Comparison of ENCODE assay signal across 8 cellular contexts in the genomic region with DNA sequence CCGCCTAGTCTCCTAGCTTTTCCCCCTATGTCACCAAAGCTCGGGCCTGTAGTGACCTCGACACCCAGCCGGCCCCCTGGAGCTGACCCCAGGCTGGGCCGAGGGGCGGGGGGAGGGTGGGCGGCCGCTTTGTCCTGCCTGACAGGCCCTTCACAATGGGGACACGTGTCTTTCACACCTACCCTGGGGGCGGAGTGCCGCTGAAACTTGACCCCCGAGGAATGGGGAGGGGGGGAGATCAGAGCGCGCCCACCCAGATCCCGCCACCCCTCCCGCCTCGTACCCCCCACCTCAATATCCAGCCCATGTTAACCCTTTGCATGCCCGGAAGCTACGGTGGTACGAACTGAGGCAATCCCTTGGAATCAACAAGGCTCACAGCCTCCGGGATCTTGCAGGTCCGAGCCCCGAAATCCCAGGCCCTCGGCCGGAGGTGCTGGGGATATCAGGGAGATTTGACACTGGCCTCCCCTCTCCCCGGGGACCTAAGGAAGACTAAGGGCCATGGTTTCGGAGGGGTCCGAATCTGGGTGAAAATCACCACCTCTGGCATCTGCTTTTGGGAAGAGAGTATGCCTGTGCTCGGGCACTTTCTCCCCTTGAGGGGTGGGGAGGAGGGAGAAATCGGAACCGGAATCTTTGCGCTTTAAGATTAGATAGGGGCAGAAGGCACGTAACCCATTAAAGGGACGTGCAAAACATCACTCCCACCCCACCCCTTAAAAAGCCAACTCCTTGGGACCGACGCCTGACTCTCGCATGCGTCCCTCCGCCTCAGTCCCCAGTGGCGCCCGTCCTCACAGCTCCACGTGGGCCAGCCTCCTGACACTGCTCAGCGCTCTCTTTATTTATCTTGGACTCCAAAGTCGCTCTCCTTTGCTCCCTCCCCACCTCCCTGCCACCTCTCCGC. TPM values are rescaled to one million over a fixed set of nuclear protein-coding genes. Genes with fewer than 3 reads are reported as not detected.
DNase-seq lines count a peak whose midpoint lies in the region; ATAC-seq, FAIRE-seq and TF ChIP-seq lines count a peak whose summit lies in the region.

No MANE protein-coding gene starts in this region.

- in situ Hi-C loops in HAP-1 (cut with MboI; ENCODE audit: low sequenced_read_pairs) (loop anchor here (10.0 to 25.0 kb wide), 2 partner anchors 119 to 341 kb away; no protein-coding TSS in a partner anchor), HepG2 (cut with HindIII; ENCODE audit: extremely low pct_ligation_motif_present, low pct_unique_long_range_greater_than_20kb) (loop anchor here (5.0 kb wide), 1 partner anchor 186 kb away; no protein-coding TSS in a partner anchor)

- H3K4me1 ChIP-seq in A673 (ENCODE audit: insufficient read depth, low read length, poor library complexity, severe bottlenecking) = peaks cover 27% of the 10 kb centered on the region
- H3K4me1 ChIP-seq in HAP-1 = peaks cover 27% of the 10 kb centered on the region
- H3K4me1 ChIP-seq in HepG2 (ENCODE audit: insufficient read depth, low read length) = peaks cover 14% of the 10 kb centered on the region; the same call in 1 of the 2 replicates
- peaks cover 0 to 4% of the 10 kb centered on the region in 2 donors for H3K4me1 ChIP-seq in aorta (ENCODE audit: control insufficient read depth in 1 of 2, insufficient read depth in 2 of 2, low read length in 2 of 2)

- H3K9ac ChIP-seq in HepG2 (ENCODE audit: insufficient read depth, low read depth, low read length) = no peak overlapping the region

- no peak for FAIRE-seq in HepG2 (lab: Jason Lieb, UNC)

- H3K79me2 ChIP-seq in HepG2 (ENCODE audit: insufficient read depth, low read length) = no peaks in the 10 kb centered on the region

- TF ChIP-seq CTCF in A673 (conservative IDR thresholded peaks at IDR 0.05; ENCODE audit: low read depth, low read length) = no peak
- no peak for TF ChIP-seq CTCF in HepG2 (CRISPR knock-in tag; IDR thresholded peaks at IDR 0.05)

- H3K36me3 ChIP-seq in A673 (ENCODE audit: insufficient read depth, low read length, poor library complexity, severe bottlenecking) = no peaks in the 10 kb centered on the region
- no peaks in the 10 kb centered on the region for H3K36me3 ChIP-seq in HAP-1 (replicated peaks)
- H3K36me3 ChIP-seq in HepG2 (replicated peaks in 1 of 2; ENCODE audit: control insufficient read depth in 1 of 2, insufficient read depth in 2 of 2, low read length in 2 of 2) = no peaks in the 10 kb centered on the region
- H3K36me3 ChIP-seq in aorta (ENCODE audit: control insufficient read depth in 1 of 2, insufficient read depth in 2 of 2, low read length in 1 of 2) = no peaks in the 10 kb centered on the region

- H3K4me3 ChIP-seq in A673 (ENCODE audit: low read depth, low read length, poor library complexity, severe bottlenecking) (peak overlapping the region; percentile 30), HAP-1 (peak overlapping the region; percentile 63), HepG2 (replicated peaks in 1 of 3; ENCODE audit: insufficient read depth in 1 of 3, low read depth in 2 of 3, low read length in 3 of 3) (no peak overlapping the region), aorta (ENCODE audit: low read length in 2 of 2) (no peak overlapping the region)

- H3K27ac ChIP-seq in A673 (ENCODE audit: low read depth, low read length, poor library complexity, severe bottlenecking) (no peak overlapping the region), HepG2 (ENCODE audit: extremely low read length, insufficient read depth, low read length) (no peak overlapping the region), aorta (ENCODE audit: low read depth in 1 of 2, low read length in 2 of 2) (no peak overlapping the region)

- TF ChIP-seq RAD21 in HepG2 (CRISPR knock-in tag; IDR thresholded peaks at IDR 0.05) = no peak

- 15% methylated on average over 31 of the region's 45 CpGs for WGBS in HepG2 (ENCODE audit: low lambda C conversion rate)
- 1 to 2% methylated on average over 45 of the region's 45 CpGs for WGBS in aorta, 2 donors

- intact Hi-C loops in A673 (cut with micrococcal nuclease; ENCODE audit: unreplicated experiment) (no loop called here), HepG2 (cut with micrococcal nuclease; ENCODE audit: unreplicated experiment) (no loop called here), aorta (cut with DNase I) (no loop called here)

- TF ChIP-seq EP300 in HepG2 (IDR thresholded peaks at IDR 0.05; ENCODE audit: low read depth in 2 of 2, low read length in 2 of 2) (no peak), HepG2 (CRISPR knock-in tag; IDR thresholded peaks at IDR 0.05; ENCODE audit: borderline replicate concordance) (no peak)

- POLR2A ChIA-PET in A673 (lab: Charles Lee; ENCODE audit: low non-redundant PET) (no interaction called here), HepG2 (lab: Yijun Ruan, JAX) (no interaction called here)

- H2AFZ ChIP-seq in HepG2 (ENCODE audit: low read length) = no peak overlapping the region

- CTCF ChIA-PET in A673 (lab: Charles Lee) = no interaction called here
- CTCF ChIA-PET in HepG2 (lab: Yijun Ruan, JAX; ENCODE audit: low intra/inter-chr PET ratio, low total read pairs) = no interaction called here

- no peak for TF ChIP-seq POLR2A in HepG2 (IDR thresholded peaks at IDR 0.05; ENCODE audit: insufficient read depth in 1 of 2, low read depth in 2 of 2, low read length in 2 of 2)

- ATAC-seq in HepG2 (no peak), aorta (ENCODE audit: low FRiP score) (no peak)

- H4K20me1 ChIP-seq in HepG2 (ENCODE audit: insufficient read depth, low read length) = no peaks in the 10 kb centered on the region

- peaks cover 50% of the 10 kb centered on the region for H3K27me3 ChIP-seq in A673 (replicated peaks; ENCODE audit: insufficient read depth, low read depth, low read length, poor library complexity)
- no peaks in the 10 kb centered on the region for H3K27me3 ChIP-seq in HAP-1 (ENCODE audit: low read depth)
- peaks cover 26 to 75% of the 10 kb centered on the region in 2 experiments for H3K27me3 ChIP-seq in HepG2 (ENCODE audit: control insufficient read depth in 1 of 2, insufficient read depth in 2 of 2, low read length in 2 of 2)
- no peaks in the 10 kb centered on the region for H3K27me3 ChIP-seq in aorta (ENCODE audit: control insufficient read depth in 1 of 2, insufficient read depth in 2 of 2, low read length in 1 of 2)

- H3K9me3 ChIP-seq in A673 (ENCODE audit: low read depth, low read length, poor library complexity, severe bottlenecking) = no peaks in the 10 kb centered on the region
- no peaks in the 10 kb centered on the region for H3K9me3 ChIP-seq in HAP-1
- H3K9me3 ChIP-seq in HepG2 (ENCODE audit: low read length) = no peaks in the 10 kb centered on the region
- H3K9me3 ChIP-seq in aorta (ENCODE audit: control insufficient read depth, low read length) = no peaks in the 10 kb centered on the region

- BruUV-seq in A673 (replicated peaks; lab: Mats Ljungman, UMichigan) (no TSS peak), HepG2 (replicated peaks; lab: Mats Ljungman, UMichigan) (no TSS peak)

- DNase-seq in A673 (ENCODE audit: low spot score) (peak; percentile 35), HAP-1 (ENCODE audit: low spot score in 2 of 2) (peak; percentile 73 to 88), HepG2 (ENCODE audit: low spot score) (no peak), aorta (no peak), OCI-M2 (lab: John Stamatoyannopoulos, UW; ENCODE audit: unreplicated experiment) (no peak), dedifferentiated amniotic fluid mesenchymal stem cell (ENCODE audit: extremely low spot score) (no peak), SIG-M5 (lab: John Stamatoyannopoulos, UW) (no peak)
- peak; percentile 49 to 54 for DNase-seq in activated T-cell treated with anti-CD3 and anti-CD28 coated beads, Interleukin-2, amount 50 U/mL, for 48 hours

- no peak overlapping the region for H3K4me2 ChIP-seq in HepG2 (ENCODE audit: low read depth, low read length)

TF ChIP-seq in HepG2, 621 proteins besides CTCF, POLR2A, EP300 and RAD21 (continues in another document):
- peak; percentile 77 for TF ChIP-seq EZH2 (conservative IDR thresholded peaks at IDR 0.05; ENCODE audit: low read depth, low read length)
- TF ChIP-seq, protein P1, sequence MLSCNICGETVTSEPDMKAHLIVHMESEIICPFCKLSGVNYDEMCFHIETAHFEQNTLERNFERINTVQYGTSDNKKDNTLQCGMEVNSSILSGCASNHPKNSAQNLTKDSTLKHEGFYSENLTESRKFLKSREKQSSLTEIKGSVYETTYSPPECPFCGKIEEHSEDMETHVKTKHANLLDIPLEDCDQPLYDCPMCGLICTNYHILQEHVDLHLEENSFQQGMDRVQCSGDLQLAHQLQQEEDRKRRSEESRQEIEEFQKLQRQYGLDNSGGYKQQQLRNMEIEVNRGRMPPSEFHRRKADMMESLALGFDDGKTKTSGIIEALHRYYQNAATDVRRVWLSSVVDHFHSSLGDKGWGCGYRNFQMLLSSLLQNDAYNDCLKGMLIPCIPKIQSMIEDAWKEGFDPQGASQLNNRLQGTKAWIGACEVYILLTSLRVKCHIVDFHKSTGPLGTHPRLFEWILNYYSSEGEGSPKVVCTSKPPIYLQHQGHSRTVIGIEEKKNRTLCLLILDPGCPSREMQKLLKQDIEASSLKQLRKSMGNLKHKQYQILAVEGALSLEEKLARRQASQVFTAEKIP (CRISPR knock-in tag; IDR thresholded peaks at IDR 0.05; ENCODE audit: borderline replicate concordance) = no peak

RNA-seq across cellular contexts. Expression of a gene that starts 2.6 kb away (rescaled TPM):
- total RNA-seq in A673 (2021) = 0.15 TPM in 1 of 2 replicates, not detected in the other
- not detected in 2 replicates for total RNA-seq in HepG2 (2016; rRNA removed; fragmentation: Illumina TruSeq; extraction: Trizol)
- total RNA-seq in HepG2 (2016; cell fraction: cytosol; rRNA removed; fragmentation: Illumina TruSeq; extraction: Trizol; ENCODE audit: low read depth) = not detected in 2 replicates
- not detected in 2 replicates for total RNA-seq in HepG2 (2016; cell fraction: insoluble cytoplasmic fraction; rRNA removed; fragmentation: Illumina TruSeq; extraction: Trizol)
- not detected in 2 replicates for total RNA-seq in HepG2 (2016; cell fraction: membrane; rRNA removed; fragmentation: Illumina TruSeq; extraction: Trizol)
- not detected in 2 replicates for total RNA-seq in HepG2 (2016; cell fraction: nucleus; rRNA removed; fragmentation: Illumina TruSeq; extraction: Trizol)
- not detected in 2 replicates for polyA plus RNA-seq in HepG2 (2011; rRNA removed)
- polyA plus RNA-seq in HepG2 (2011; cell fraction: cytosol; rRNA removed) = not detected in 2 replicates
- polyA plus RNA-seq in HepG2 (2011; cell fraction: nucleus; rRNA removed) = not detected in 2 replicates
- polyA plus RNA-seq in HepG2 (2012) = not detected in 2 replicates
- not detected in 2 replicates for polyA plus RNA-seq in HepG2 (2016; cell fraction: cytosol; fragmentation: Illumina TruSeq; extraction: Trizol; ENCODE audit: low read depth)
- polyA plus RNA-seq in HepG2 (2016; cell fraction: insoluble cytoplasmic fraction; fragmentation: Illumina TruSeq; extraction: Trizol; ENCODE audit: low read depth) = not detected in 2 replicates
- not detected in 2 replicates for polyA plus RNA-seq in HepG2 (2016; cell fraction: membrane; fragmentation: Illumina TruSeq; extraction: Trizol; ENCODE audit: low read depth)
- polyA plus RNA-seq in HepG2 (2016; cell fraction: nucleus; fragmentation: Illumina TruSeq; extraction: Trizol; ENCODE audit: insufficient read depth, low read depth) = not detected in 2 replicates
- 1.9 TPM in 1 of 2 replicates, not detected in the other for polyA minus RNA-seq in HepG2 (2011; rRNA and poly(A)+ RNA removed; ENCODE audit: low replicate concordance)
- polyA minus RNA-seq in HepG2 (2011; cell fraction: cytosol; rRNA and poly(A)+ RNA removed) = not detected in 2 replicates
- polyA minus RNA-seq in HepG2 (2011; cell fraction: nucleus; rRNA and poly(A)+ RNA removed) = not detected in 2 replicates
- 1 to 10 TPM in 1 of 2 donors, under 1 TPM in 1; 0.84 to 3.6 TPM for total RNA-seq in aorta
- polyA plus RNA-seq in aorta = under 1 TPM in 1 of 2 donors, not detected in 1; 0.50 TPM

Comparison
In these comparisons a context has a peak if more than half of its experiments do, and no peak if none do; other contexts are left out.
1. DNase-seq: peak in A673 (single experiment), HAP-1 (2 of 2) and activated T-cell treated with anti-CD3 and anti-CD28 coated beads, Interleukin-2, amount 50 U/mL, for 48 hours (2 of 2); none in HepG2 (single experiment), aorta (0 of 2), OCI-M2 (single experiment), dedifferentiated amniotic fluid mesenchymal stem cell (single experiment) and SIG-M5 (single experiment).
2. H3K4me3 ChIP-seq: peak in A673 (single experiment) and HAP-1 (single experiment); none in HepG2 (0 of 3) and aorta (0 of 2).